28 cellular contexts compared by ENCODE assay signal in the genomic region with DNA sequence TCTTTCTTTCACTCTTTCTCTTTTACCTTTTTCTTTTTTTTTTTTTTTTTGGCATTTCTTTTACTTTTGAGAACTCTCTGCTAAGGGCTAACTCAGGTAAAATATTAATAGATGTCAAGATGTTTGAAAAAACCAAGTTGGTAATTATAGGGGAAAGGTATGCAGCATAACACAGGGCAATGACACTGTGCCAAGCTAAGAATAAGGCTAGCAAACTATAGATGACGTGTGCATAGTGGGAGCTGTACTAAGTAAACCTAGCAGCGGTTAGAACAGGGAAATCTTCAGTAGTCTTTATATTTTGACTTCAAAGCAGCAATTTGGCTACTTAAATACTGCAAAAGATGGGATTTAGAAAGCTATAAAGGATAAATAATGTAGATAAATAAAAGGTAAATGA.
"Had no signal": no experiment of that assay in that cellular context is flagged by ENCODE, and none has a peak within 500 bp of the region (broad histone marks: within the 10 kb centered on the region; RNA-seq: fewer than 3 reads in every experiment).

No MANE protein-coding gene starts in this region.

- H3K4me1 ChIP-seq: pancreas, right lobe of liver, suprapubic skin, vagina had no signal

- ATAC-seq: heart right ventricle; left colon; left ventricle myocardium superior; natural killer cell; pancreas; right lobe of liver; stimulated activated naive CD8-positive, alpha-beta T cell treated with anti-CD3 and anti-CD28 coated beads, Interleukin-15, amount 100 ng/mL, for 72 hours had no signal

- H3K27me3 ChIP-seq: esophagus squamous epithelium, heart right ventricle, neutrophil, pancreas, right lobe of liver, suprapubic skin, thyroid gland, vagina had no signal

- H3K9me3 ChIP-seq: esophagus squamous epithelium, heart right ventricle, neutrophil, pancreas, right lobe of liver, suprapubic skin, thyroid gland, vagina had no signal

- H3K4me3 ChIP-seq: coronary artery, esophagus squamous epithelium, heart right ventricle, lung, pancreas, right lobe of liver, suprapubic skin, thyroid gland, vagina had no signal

- DNase-seq: dermis blood vessel endothelial cell; effector memory CD4-positive, alpha-beta T cell; erythroblast; esophagus squamous epithelium; foreskin melanocyte; glutamatergic neuron; heart right ventricle; hypothalamus; immature natural killer cell; islet precursor cell; kidney glomerular epithelial cell; left colon; left ventricle myocardium superior; natural killer cell; pancreas; right lobe of liver; small intestine; stimulated activated CD4-positive, alpha-beta T cell treated with anti-CD3 and anti-CD28 coated beads, Interleukin-15, amount 100 ng/mL, for 24 hours; stimulated activated CD4-positive, alpha-beta T cell treated with anti-CD3 and anti-CD28 coated beads, Interleukin-2, amount 100 ng/mL, for 48 hours; stimulated activated CD8-positive, alpha-beta memory T cell treated with anti-CD3 and anti-CD28 coated beads, Interleukin-4, amount 100 ng/mL, for 48 hours; stimulated activated naive CD4-positive, alpha-beta T cell; stimulated activated naive CD8-positive, alpha-beta T cell treated with anti-CD3 and anti-CD28 coated beads, Interleukin-15, amount 100 ng/mL, for 72 hours; thyroid gland had no signal

- H3K27ac ChIP-seq: esophagus squamous epithelium, neutrophil, pancreas, right lobe of liver, suprapubic skin, thyroid gland, vagina had no signal

- H3K36me3 ChIP-seq: esophagus squamous epithelium, heart right ventricle, neutrophil, pancreas, right lobe of liver, suprapubic skin, thyroid gland, vagina had no signal
